In the genomic region with DNA sequence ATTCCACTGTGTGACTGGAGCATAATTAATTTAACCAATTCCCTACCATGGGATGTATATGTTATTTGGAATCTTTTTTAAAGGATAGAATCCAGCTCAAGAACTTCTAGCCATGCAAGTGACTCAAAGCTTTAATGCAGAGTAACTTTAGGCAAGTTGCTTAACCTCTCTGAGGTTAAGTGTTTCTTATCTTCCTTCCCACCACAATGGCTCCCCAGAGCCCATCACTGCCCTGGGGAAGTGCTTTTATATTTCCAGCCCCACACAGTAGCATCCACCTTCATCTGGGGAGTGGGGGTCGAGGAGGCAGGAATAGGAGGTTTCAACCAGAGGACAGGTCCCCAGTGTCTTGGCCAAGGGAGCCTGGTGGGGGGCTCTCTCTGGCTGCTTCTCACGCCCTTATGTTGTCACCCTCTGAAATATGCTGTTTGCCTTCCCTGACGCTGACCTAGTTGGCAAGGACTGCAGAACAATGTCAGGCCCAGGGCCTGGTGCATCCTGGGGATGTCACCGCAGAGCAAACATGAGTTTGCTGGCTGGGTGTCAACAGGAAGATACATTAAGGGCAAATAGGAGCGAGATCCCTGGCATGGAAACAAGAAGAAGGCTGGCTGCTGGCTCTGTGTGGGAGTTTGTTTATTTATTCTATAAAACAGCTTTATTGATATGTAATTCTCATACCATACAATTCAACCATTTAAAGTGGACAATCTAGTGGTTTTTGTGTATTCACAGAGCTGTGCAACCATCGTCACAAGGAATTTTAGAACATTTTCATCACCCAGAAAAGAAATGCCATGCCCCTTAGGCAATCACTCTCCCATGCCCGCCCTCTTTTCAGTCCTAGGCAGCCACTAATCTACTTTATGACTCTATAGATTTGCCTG, we compare ENCODE assay signal across 9 cellular contexts. TPM values are rescaled to one million over a fixed set of nuclear protein-coding genes. Genes with fewer than 3 reads are reported as not detected.
DNase-seq lines count a peak whose midpoint lies in the region; ATAC-seq and TF ChIP-seq lines count a peak whose summit lies in the region.
"Had no signal": no experiment of that assay in that cellular context is flagged by ENCODE, and none has a peak within 500 bp of the region (broad histone marks: within the 10 kb centered on the region; RNA-seq: fewer than 3 reads in every experiment).

No MANE protein-coding gene starts in this region.

- H3K9me3 ChIP-seq in right cardiac atrium (ENCODE audit: control insufficient read depth, low read length) = no peaks in the 10 kb centered on the region
- no peaks in the 10 kb centered on the region for H3K9me3 ChIP-seq in suprapubic skin

- no peak for TF ChIP-seq EP300 in suprapubic skin (IDR thresholded peaks at IDR 0.05)

- H3K4me3 ChIP-seq in right cardiac atrium (ENCODE audit: low read length) = no peak overlapping the region
- no peak overlapping the region for H3K4me3 ChIP-seq in suprapubic skin

- H3K27ac ChIP-seq in right cardiac atrium (ENCODE audit: low read length) (peak overlapping the region; percentile 96), suprapubic skin (peak overlapping the region; percentile 74)

- TF ChIP-seq POLR2A in suprapubic skin (IDR thresholded peaks at IDR 0.05) = no peak

- no peak for TF ChIP-seq CTCF in suprapubic skin (IDR thresholded peaks at IDR 0.05)

- DNase-seq in M059J (ENCODE audit: low read depth) (peak; percentile 84), amniotic epithelial cell (ENCODE audit: low read depth) (peak; percentile 96), right cardiac atrium (peak; percentile 69 to 83 (median 78)), suprapubic skin (ENCODE audit: low spot score in 2 of 2) (peak in 1 of 2 donors; percentile 80), NCI-H2171 (lab: John Stamatoyannopoulos, UW) (no peak)
- DNase-seq: T-helper 2 cell had no signal

- ATAC-seq in right cardiac atrium (peak; percentile 56 to 65), HG02571 (IDR thresholded peaks at IDR 0.05; ENCODE audit: unreplicated experiment) (no peak), GM18519 (IDR thresholded peaks at IDR 0.05; ENCODE audit: low FRiP score, unreplicated experiment) (no peak), HG03442 (IDR thresholded peaks at IDR 0.05; ENCODE audit: unreplicated experiment) (no peak)

- intact Hi-C loops in right cardiac atrium (cut with DNase I) = loop anchor here (10.0 kb wide), 3 partner anchors 47 to 207 kb away; a partner anchor contains a TSS

- WGBS in right cardiac atrium = 20% methylated on average over 7 of the region's 7 CpGs
- WGBS in suprapubic skin = 24% methylated on average over 7 of the region's 7 CpGs

- H3K27me3 ChIP-seq in right cardiac atrium (ENCODE audit: control insufficient read depth, insufficient read depth) (no peaks in the 10 kb centered on the region), suprapubic skin (no peaks in the 10 kb centered on the region)

- H3K4me1 ChIP-seq in right cardiac atrium (ENCODE audit: control insufficient read depth, insufficient read depth, low read length) = peaks cover 9% of the 10 kb centered on the region
- peaks cover 48% of the 10 kb centered on the region for H3K4me1 ChIP-seq in suprapubic skin

- no peaks in the 10 kb centered on the region for H3K36me3 ChIP-seq in suprapubic skin

RNA-seq across cellular contexts. Expression of a gene that starts 46.6 kb away (rescaled TPM):
- 30.3 and 39.4 TPM in 2 replicates for total RNA-seq in M059J (2014; rRNA removed; shearing (Covaris generic))
- total RNA-seq in right cardiac atrium = 100 to 1,000 TPM in 1 of 4 donors, 10 to 100 TPM in 3; 74.6 to 130 (median 91.7) TPM
- 65.6 TPM for polyA plus RNA-seq in right cardiac atrium
- 100 to 1,000 TPM in 1 of 4 donors, 10 to 100 TPM in 3; 38.5 to 206 (median 57.2) TPM for total RNA-seq in suprapubic skin

Comparison
In these comparisons a context has a peak if more than half of its experiments do, and no peak if none do; other contexts are left out.
1. ATAC-seq: peak in right cardiac atrium (2 of 2); none in HG02571 (single experiment), GM18519 (single experiment) and HG03442 (single experiment).